ENCODE assay signal across 19 cellular contexts in the genomic region with DNA sequence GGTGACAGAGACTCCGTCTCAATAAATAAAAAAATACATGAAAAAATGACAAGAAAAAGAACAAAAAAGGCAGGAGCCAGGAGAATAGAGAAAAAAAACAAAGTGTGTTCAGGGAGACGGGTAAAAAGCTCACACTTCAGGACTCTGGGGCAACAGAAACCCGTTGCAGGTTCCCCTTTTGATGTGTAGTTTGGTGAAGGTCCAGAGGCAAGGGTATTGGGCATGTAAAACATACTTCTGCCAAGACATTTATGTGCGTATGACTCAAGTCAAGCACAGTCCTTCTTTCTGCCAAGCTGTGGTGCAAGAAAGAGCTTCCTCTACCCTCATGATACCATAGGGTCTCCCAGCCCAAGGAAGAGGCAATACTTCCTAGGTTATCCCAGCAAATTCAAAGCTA. TPM values are rescaled to one million over a fixed set of nuclear protein-coding genes. Genes with fewer than 3 reads are reported as not detected.
A peak's percentile ranks its signal among the peaks of the same experiment; 100 is the strongest.
DNase-seq lines count a peak whose midpoint lies in the region; ATAC-seq, FAIRE-seq and TF ChIP-seq lines count a peak whose summit lies in the region.
"Had no signal": no experiment of that assay in that cellular context is flagged by ENCODE, and none has a peak within 500 bp of the region (broad histone marks: within the 10 kb centered on the region; RNA-seq: fewer than 3 reads in every experiment).

No MANE protein-coding gene starts in this region.

- H2AFZ ChIP-seq in GM23338 (peak overlapping the region; percentile 68; the same call in 1 of the 2 replicates), K562 (ENCODE audit: low read depth, low read length) (peak overlapping the region; percentile 60), parathyroid adenoma (peak overlapping the region; percentile 59)

- no peaks in the 10 kb centered on the region for H3K27me3 ChIP-seq in GM23338 (ENCODE audit: insufficient read depth)
- no peaks in the 10 kb centered on the region for H3K27me3 ChIP-seq in K562 (ENCODE audit: control insufficient read depth in 2 of 2, insufficient read depth in 2 of 2, low read length in 2 of 2)
- no peaks in the 10 kb centered on the region for H3K27me3 ChIP-seq in parathyroid adenoma (ENCODE audit: control insufficient read depth, insufficient read depth, low read length)
- H3K27me3 ChIP-seq: BE2C had no signal

- H3K9me3 ChIP-seq in K562 (replicated peaks; ENCODE audit: control insufficient read depth, insufficient read depth, low read depth, low read length) (no peaks in the 10 kb centered on the region), parathyroid adenoma (ENCODE audit: control insufficient read depth, low read length) (no peaks in the 10 kb centered on the region)
- H3K9me3 ChIP-seq: BE2C, SK-N-SH had no signal

- CTCF ChIA-PET in K562 (lab: Yijun Ruan, JAX; ENCODE audit: low intra/inter-chr PET ratio): no interaction called here

- H3K4me1 ChIP-seq in GM23338 (ENCODE audit: insufficient read depth) (peaks cover 5% of the 10 kb centered on the region; the same call in 1 of the 2 replicates), K562 (replicated peaks in 1 of 2; ENCODE audit: control insufficient read depth in 2 of 2, insufficient read depth in 2 of 2, low read length in 2 of 2) (peaks cover 0 to 15% of the 10 kb centered on the region in 2 experiments; a peak in 2 of 5 replicates), parathyroid adenoma (peaks cover 58% of the 10 kb centered on the region)

- FAIRE-seq in K562 (lab: Jason Lieb, UNC) (no peak), frontal cortex (lab: Jason Lieb, UNC) (no peak)

- H3K9ac ChIP-seq in K562 (ENCODE audit: insufficient read depth in 1 of 2, low read depth in 2 of 2, low read length in 2 of 2): peak overlapping the region in 1 of 2 experiments; percentile 1; a peak in 1 of 4 replicates
- H3K9ac ChIP-seq in parathyroid adenoma: no peak overlapping the region
- H3K9ac ChIP-seq: SK-N-SH had no signal

- H3K36me3 ChIP-seq in GM23338 (ENCODE audit: insufficient read depth): no peaks in the 10 kb centered on the region
- no peaks in the 10 kb centered on the region for H3K36me3 ChIP-seq in K562 (ENCODE audit: control insufficient read depth, insufficient read depth, low read length)
- no peaks in the 10 kb centered on the region for H3K36me3 ChIP-seq in parathyroid adenoma (ENCODE audit: control insufficient read depth, insufficient read depth, low read length)
- H3K36me3 ChIP-seq: BE2C had no signal

- no peaks in the 10 kb centered on the region for H3K9me2 ChIP-seq in GM23338 (ENCODE audit: insufficient read depth)
- H3K9me2 ChIP-seq: SK-N-SH had no signal

- H3K27ac ChIP-seq in GM23338 (ENCODE audit: low read depth): no peak overlapping the region
- H3K27ac ChIP-seq in K562 (ENCODE audit: extremely low read depth, low read depth, low read length): no peak overlapping the region
- peak overlapping the region; percentile 96 for H3K27ac ChIP-seq in parathyroid adenoma

- H3K4me3 Mint-ChIP-seq in GM23338 (no peak overlapping the region), osteocyte (ENCODE audit: unreplicated experiment) (no peak overlapping the region)
- H3K4me3 Mint-ChIP-seq: CD4-positive, alpha-beta T cell; T-helper 1 cell treated with Interleukin-12 subunit alpha and Interleukin-12 subunit beta and Interleukin-4 antibody, amounts not matched to agents 30 μg/mL and 1 μg/mL, for 36 hours had no signal

- H3K4me3 ChIP-seq in GM23338: no peak overlapping the region
- no peak overlapping the region for H3K4me3 ChIP-seq in NB4 (ENCODE audit: low read depth, low read length)
- H3K4me3 ChIP-seq in K562: no peak overlapping the region
- H3K4me3 ChIP-seq in parathyroid adenoma (ENCODE audit: low read depth, low read length): no peak overlapping the region

- H3K27me3 Mint-ChIP-seq in GM23338 (ENCODE audit: insufficient read depth, low read depth, poor library complexity): no peaks in the 10 kb centered on the region
- H3K27me3 Mint-ChIP-seq in osteocyte (ENCODE audit: unreplicated experiment): no peaks in the 10 kb centered on the region
- H3K27me3 Mint-ChIP-seq: CD4-positive, alpha-beta T cell had no signal

- TF ChIP-seq RAD21 in K562 (CRISPR knock-in tag; conservative IDR thresholded peaks at IDR 0.05 in 1 of 2, IDR thresholded peaks at IDR 0.05 in 1 of 2): no peak

- H3K9me3 Mint-ChIP-seq in GM23338 (no peaks in the 10 kb centered on the region), osteocyte (ENCODE audit: unreplicated experiment) (no peaks in the 10 kb centered on the region)
- H3K9me3 Mint-ChIP-seq: CD4-positive, alpha-beta T cell; T-helper 1 cell treated with Interleukin-12 subunit alpha and Interleukin-12 subunit beta and Interleukin-4 antibody, amounts not matched to agents 30 μg/mL and 1 μg/mL, for 36 hours had no signal

- DNase-seq in GM23338 (ENCODE audit: low spot score) (no peak), NB4 (ENCODE audit: low read depth) (peak; percentile 10), K562 (ENCODE audit: extremely low read depth in 1 of 4, low spot score in 3 of 4) (no peak), frontal cortex (ENCODE audit: low spot score in 2 of 2) (no peak), NCI-H1417 treated with DMSO at 0.1 percent for 48 hours (lab: John Stamatoyannopoulos, UW) (no peak), osteocyte (ENCODE audit: extremely low spot score, unreplicated experiment) (no peak)
- DNase-seq: BE2C; CD4-positive, alpha-beta T cell; KG1; NCI-H1930; NCI-H446; NCI-H69; NK-92 treated with Interleukin-12 subunit alpha and Interleukin-12 subunit beta, amount 100 ng/mL, for 24 hours; SHP77; SK-N-SH had no signal

- H3K4me2 ChIP-seq in GM23338 (no peak overlapping the region), K562 (ENCODE audit: insufficient read depth, low read length) (no peak overlapping the region), parathyroid adenoma (ENCODE audit: low read length) (no peak overlapping the region)
- H3K4me2 ChIP-seq: SK-N-SH had no signal

- POLR2A ChIA-PET in K562 (lab: Yijun Ruan, JAX): interaction anchor here (0.6 to 0.9 kb wide), 2 partner anchors 9 to 316 kb away, joined by 3 to 4 read pairs; no protein-coding TSS in a partner anchor

- whole genome bisulfite sequencing in K562 (ENCODE audit: insufficient coverage, low coverage, missing lambda C conversion rate): 87% methylated on average over 4 of the region's 4 CpGs

- intact Hi-C loops in K562 (cut with micrococcal nuclease): loop anchor here (10.0 kb wide), 1 partner anchor 112 kb away; no protein-coding TSS in a partner anchor

- H3K4me1 Mint-ChIP-seq in GM23338 (peaks cover 13% of the 10 kb centered on the region), osteocyte (ENCODE audit: unreplicated experiment) (no peaks in the 10 kb centered on the region)

- in situ Hi-C loops in K562 (cut with MboI): no loop called here

- 0 out of 2 replicates have a peak, but pooled peaks cover 3% of the 10 kb centered on the region for H3F3A ChIP-seq in GM23338 (replicated peaks; ENCODE audit: low read depth)

- H4K20me1 ChIP-seq in GM23338 (replicated peaks; ENCODE audit: insufficient read depth): no peaks in the 10 kb centered on the region
- no peaks in the 10 kb centered on the region for H4K20me1 ChIP-seq in K562 (replicated peaks; ENCODE audit: control insufficient read depth, insufficient read depth, low read length)

- BruUV-seq in K562 (replicated peaks; lab: Mats Ljungman, UMichigan): no TSS peak

- H3K9me1 ChIP-seq in K562 (ENCODE audit: control insufficient read depth, insufficient read depth, low read length): no peaks in the 10 kb centered on the region

- H3K79me2 ChIP-seq in GM23338 (replicated peaks; ENCODE audit: insufficient read depth) (no peaks in the 10 kb centered on the region), K562 (ENCODE audit: control insufficient read depth, insufficient read depth, low read length) (no peaks in the 10 kb centered on the region), parathyroid adenoma (no peaks in the 10 kb centered on the region)

- H3K27ac Mint-ChIP-seq in GM23338: no peak overlapping the region
- H3K27ac Mint-ChIP-seq in osteocyte (ENCODE audit: unreplicated experiment): no peak overlapping the region
- H3K27ac Mint-ChIP-seq: CD4-positive, alpha-beta T cell; T-helper 1 cell treated with Interleukin-12 subunit alpha and Interleukin-12 subunit beta and Interleukin-4 antibody, amounts not matched to agents 30 μg/mL and 1 μg/mL, for 36 hours had no signal

- H3K36me3 Mint-ChIP-seq in GM23338 (ENCODE audit: low read depth) (no peaks in the 10 kb centered on the region), osteocyte (ENCODE audit: unreplicated experiment) (no peaks in the 10 kb centered on the region)

- TF ChIP-seq CTCF in GM23338 (conservative IDR thresholded peaks at IDR 0.05; ENCODE audit: low read depth in 2 of 2): no peak
- TF ChIP-seq CTCF in NB4 (IDR thresholded peaks at IDR 0.05; ENCODE audit: low read depth, low read length): no peak
- TF ChIP-seq CTCF in K562 (IDR thresholded peaks at IDR 0.05 in 2 of 3, conservative IDR thresholded peaks at IDR 0.05 in 1 of 3; ENCODE audit: insufficient read depth in 2 of 3, low read depth in 1 of 3, low read length in 3 of 3): no peak
- TF ChIP-seq CTCF in parathyroid adenoma (IDR thresholded peaks at IDR 0.05): no peak
- TF ChIP-seq CTCF in osteocyte (IDR thresholded peaks at IDR 0.05): no peak

- TF ChIP-seq POLR2A in NB4 (IDR thresholded peaks at IDR 0.05; ENCODE audit: extremely low read depth, insufficient read length) (no peak), K562 (conservative IDR thresholded peaks at IDR 0.05) (no peak)

- ATAC-seq in GM23338 (no peak), K562 (no peak)
- ATAC-seq: Panc1 had no signal

- no peak for TF ChIP-seq EP300 in K562 (IDR thresholded peaks at IDR 0.05; ENCODE audit: low read length)

RNA-seq across cellular contexts. Expression of gene STRIT1, which starts 33.4 kb away (rescaled TPM):
- 1.6 TPM in 1 of 2 replicates, not detected in the other for total RNA-seq in GM23338 (2014; rRNA removed; shearing (Covaris generic))
- polyA plus RNA-seq in GM23338 (2016; fragmentation: Nextera tagmentation; extraction: Ambion mirVana) (1.5 and 1.6 TPM in 2 replicates), K562 (2011; rRNA removed) (not detected in 2 replicates), K562 (2014; fragmentation: Illumina TruSeq; extraction: Trizol) (not detected in 2 replicates), K562 (2014; fragmentation: Nextera tagmentation; extraction: Ambion mirVana) (not detected), K562 (2014; rRNA removed) (not detected in 2 replicates)
- not detected in 2 replicates for total RNA-seq in K562 (2011; cell fraction: chromatin; rRNA removed; ENCODE audit: low replicate concordance)
- not detected in 2 replicates for total RNA-seq in K562 (2011; cell fraction: nucleolus; rRNA removed)
- not detected in 2 replicates for total RNA-seq in K562 (2011; cell fraction: nucleoplasm; rRNA removed)
- total RNA-seq in K562 (2014; rRNA removed) (not detected in 2 replicates), K562 (2014; rRNA removed; fragmentation: Illumina TruSeq; extraction: Trizol) (not detected in 2 replicates), K562 (2015; rRNA removed; fragmentation: Illumina TruSeq; extraction: Trizol) (not detected in 2 replicates), K562 (2021) (not detected in 2 replicates), frontal cortex (0.82 TPM), osteocyte (not detected in 2 replicates)
- polyA plus RNA-seq in K562 (2011; cell fraction: cytosol; rRNA removed): not detected in 2 replicates
- not detected in 2 replicates for polyA plus RNA-seq in K562 (2011; cell fraction: nucleus; rRNA removed)
- not detected in 2 replicates for polyA plus RNA-seq in K562 (2012)
- polyA minus RNA-seq in K562 (2011; rRNA and poly(A)+ RNA removed): not detected in 2 replicates
- not detected in 2 replicates for polyA minus RNA-seq in K562 (2011; cell fraction: cytosol; rRNA and poly(A)+ RNA removed)
- not detected in 2 replicates for polyA minus RNA-seq in K562 (2011; cell fraction: nucleus; rRNA and poly(A)+ RNA removed)
- total RNA-seq: CD4-positive, alpha-beta T cell; M059J had no signal
- polyA plus RNA-seq: SK-N-SH had no signal
